Comparison of ENCODE assay signal across 9 cellular contexts in genomic region chr13:27997904-27998522, GRCh38. TPM values are rescaled to one million over a fixed set of nuclear protein-coding genes. Genes with fewer than 3 reads are reported as not detected.
DNase-seq lines count a peak whose midpoint lies in the region; ATAC-seq and TF ChIP-seq lines count a peak whose summit lies in the region.
"Had no signal": no experiment of that assay in that cellular context is flagged by ENCODE, and none has a peak within 500 bp of the region (broad histone marks: within the 10 kb centered on the region; RNA-seq: fewer than 3 reads in every experiment).

No MANE protein-coding gene starts in this region.

- H3K27ac ChIP-seq in mesenchymal stem cell (ENCODE audit: low read length, poor library complexity, severe bottlenecking) = no peak overlapping the region
- no peak overlapping the region for H3K27ac ChIP-seq in CD4-positive, alpha-beta memory T cell (ENCODE audit: low read depth, low read length)

- H3K4ac ChIP-seq in mesenchymal stem cell (ENCODE audit: low read depth in 1 of 2, low read length in 2 of 2) = no peak overlapping the region

- peak overlapping the region; percentile 38 for H3K9ac ChIP-seq in mesenchymal stem cell (ENCODE audit: low read length)

- WGBS in mesenchymal stem cell = 31% methylated on average over 7 of the region's 7 CpGs

- peaks cover 3 to 7% (median 3%) of the 10 kb centered on the region in 3 donors for H3K27me3 Mint-ChIP-seq in CD14-positive monocyte (ENCODE audit: low read depth in 3 of 3)
- H3K27me3 Mint-ChIP-seq in CD4-positive, alpha-beta memory T cell = peaks cover 0 to 8% of the 10 kb centered on the region in 2 donors

- peaks cover 0 to 2% of the 10 kb centered on the region in 2 donors for H3K36me3 Mint-ChIP-seq in CD14-positive monocyte
- no peaks in the 10 kb centered on the region for H3K36me3 Mint-ChIP-seq in CD4-positive, alpha-beta memory T cell

- no peak overlapping the region for H3K23ac ChIP-seq in mesenchymal stem cell (ENCODE audit: low read length in 2 of 2)

- H2AFZ ChIP-seq in mesenchymal stem cell (ENCODE audit: low read depth, low read length) = no peak overlapping the region

- H3K4me3 ChIP-seq in astrocyte of the spinal cord (ENCODE audit: low read depth, low read length) (no peak overlapping the region), mesenchymal stem cell (ENCODE audit: insufficient read depth in 1 of 2, low read depth in 1 of 2, low read length in 2 of 2) (no peak overlapping the region)
- no peak overlapping the region for H3K4me3 ChIP-seq in CD4-positive, alpha-beta memory T cell (ENCODE audit: low read length in 2 of 2)

- no peak overlapping the region for H3K18ac ChIP-seq in mesenchymal stem cell (ENCODE audit: low read depth in 1 of 2, low read length in 2 of 2)

- H3K36me3 ChIP-seq in mesenchymal stem cell (ENCODE audit: control insufficient read depth in 1 of 2, insufficient read depth in 2 of 2, low read depth in 1 of 2, low read length in 2 of 2) = no peaks in the 10 kb centered on the region
- no peaks in the 10 kb centered on the region for H3K36me3 ChIP-seq in CD4-positive, alpha-beta memory T cell (ENCODE audit: insufficient read depth, low read length)

- POLR2A ChIA-PET in CD4-positive, alpha-beta memory T cell (lab: Charles Lee; ENCODE audit: partially characterized antibody) = no interaction called here

- H3K4me3 Mint-ChIP-seq in CD14-positive monocyte = no peak overlapping the region
- no peak overlapping the region for H3K4me3 Mint-ChIP-seq in CD4-positive, alpha-beta memory T cell

- peaks cover 2% of the 10 kb centered on the region for H3K4me1 ChIP-seq in mesenchymal stem cell (ENCODE audit: control insufficient read depth, insufficient read depth, low read depth, low read length)
- no peaks in the 10 kb centered on the region for H3K4me1 ChIP-seq in CD4-positive, alpha-beta memory T cell (ENCODE audit: insufficient read depth, low read length)

- H2BK120ac ChIP-seq in mesenchymal stem cell (ENCODE audit: low read depth, low read length) = no peak overlapping the region

- no peak overlapping the region for H3K27ac Mint-ChIP-seq in CD14-positive monocyte
- H3K27ac Mint-ChIP-seq in CD4-positive, alpha-beta memory T cell = peak overlapping the region in 1 of 7 donors; percentile 13

- H2BK5ac ChIP-seq in mesenchymal stem cell (ENCODE audit: low read depth, low read length, poor library complexity, severe bottlenecking) = no peak overlapping the region

- no peak overlapping the region for H2BK12ac ChIP-seq in mesenchymal stem cell (ENCODE audit: low read length in 2 of 2)

- H4K91ac ChIP-seq in mesenchymal stem cell (ENCODE audit: low read length) = no peak overlapping the region

- H2BK15ac ChIP-seq in mesenchymal stem cell (ENCODE audit: low read depth, poor library complexity, severe bottlenecking) = no peak overlapping the region

- CTCF ChIA-PET in CD4-positive, alpha-beta memory T cell (lab: Charles Lee; ENCODE audit: partially characterized antibody) = interaction anchor here (0.6 to 4.5 kb wide), 3 partner anchors 13 to 608 kb away, joined by 3 to 26 read pairs (median 4); no protein-coding TSS in a partner anchor

- H3K27me3 ChIP-seq in mesenchymal stem cell (ENCODE audit: control insufficient read depth in 1 of 2, insufficient read depth in 1 of 2, low read length in 2 of 2) = peaks cover 12 to 21% of the 10 kb centered on the region in 2 experiments
- no peaks in the 10 kb centered on the region for H3K27me3 ChIP-seq in CD4-positive, alpha-beta memory T cell (ENCODE audit: insufficient read depth, low read length)

- no peak overlapping the region for H3K4me2 ChIP-seq in mesenchymal stem cell (ENCODE audit: low read length, poor library complexity, severe bottlenecking)

- in situ Hi-C loops in astrocyte of the spinal cord (cut with HindIII; ENCODE audit: low sequenced_read_pairs) = no loop called here

- intact Hi-C loops in CD14-positive monocyte (cut with micrococcal nuclease) = no loop called here
- intact Hi-C loops in CD4-positive, alpha-beta memory T cell (cut with micrococcal nuclease) = no loop called here

- no peaks in the 10 kb centered on the region for H3K9me3 Mint-ChIP-seq in CD14-positive monocyte
- peaks cover 0 to 2% (median 0%) of the 10 kb centered on the region in 8 donors for H3K9me3 Mint-ChIP-seq in CD4-positive, alpha-beta memory T cell

- TF ChIP-seq CTCF in CD14-positive monocyte (IDR thresholded peaks at IDR 0.05) (peak; percentile 33), GM20000 (IDR thresholded peaks at IDR 0.05; ENCODE audit: extremely low read depth, missing control alignments) (no peak), astrocyte of the spinal cord (IDR thresholded peaks at IDR 0.05; ENCODE audit: low read depth, low read length) (peak; percentile 57)

- ATAC-seq in GM21526 (IDR thresholded peaks at IDR 0.05; ENCODE audit: low FRiP score, unreplicated experiment) = no peak

- H4K8ac ChIP-seq in mesenchymal stem cell (ENCODE audit: low read length) = no peak overlapping the region

- H2AK5ac ChIP-seq in mesenchymal stem cell (ENCODE audit: low read length, severe bottlenecking) = no peak overlapping the region

- no peak overlapping the region for H3K14ac ChIP-seq in mesenchymal stem cell (ENCODE audit: low read length in 2 of 2)

- no peaks in the 10 kb centered on the region for H3K9me3 ChIP-seq in mesenchymal stem cell (ENCODE audit: control insufficient read depth, low read length)
- H3K9me3 ChIP-seq in CD4-positive, alpha-beta memory T cell (ENCODE audit: control insufficient read depth in 1 of 2, low read length in 2 of 2) = no peaks in the 10 kb centered on the region

- H3K79me1 ChIP-seq in mesenchymal stem cell (replicated peaks; ENCODE audit: low read length, poor library complexity, severe bottlenecking) = no peaks in the 10 kb centered on the region

- peaks cover 3% of the 10 kb centered on the region for H3K4me1 Mint-ChIP-seq in CD14-positive monocyte
- peaks cover 0 to 3% (median 0%) of the 10 kb centered on the region in 4 donors for H3K4me1 Mint-ChIP-seq in CD4-positive, alpha-beta memory T cell

- DNase-seq in CD14-positive monocyte (ENCODE audit: low spot score) (no peak), GM20000 (ENCODE audit: low spot score) (peak; percentile 34), NCI-H524 treated with DMSO at 0.1 percent for 48 hours (lab: John Stamatoyannopoulos, UW) (peak; percentile 32), astrocyte of the spinal cord (ENCODE audit: low read depth, low spot score) (peak; percentile 29), mesenchymal stem cell (peak; percentile 56), epidermal melanocyte (ENCODE audit: insufficient read length, low spot score) (no peak)
- DNase-seq in CD4-positive, alpha-beta memory T cell = no peak

RNA-seq across cellular contexts. Expression of gene URAD, which starts 9.5 kb away (rescaled TPM):
- polyA plus RNA-seq in CD14-positive monocyte = not detected
- not detected for polyA plus RNA-seq in mesenchymal stem cell (2013, experiment 1 of 2)
- not detected for polyA plus RNA-seq in mesenchymal stem cell (2013, experiment 2 of 2)
- total RNA-seq in CD4-positive, alpha-beta memory T cell = not detected
- not detected for polyA plus RNA-seq in CD4-positive, alpha-beta memory T cell
- total RNA-seq: urinary bladder had no signal
- polyA plus RNA-seq: urinary bladder had no signal

RNA-seq across cellular contexts. Expression of gene CDX2, which starts 28.9 kb away (rescaled TPM):
- not detected for polyA plus RNA-seq in CD14-positive monocyte
- polyA plus RNA-seq in mesenchymal stem cell (2013, experiment 1 of 2) = 1.9 TPM
- polyA plus RNA-seq in mesenchymal stem cell (2013, experiment 2 of 2) = 1.7 TPM
- total RNA-seq in CD4-positive, alpha-beta memory T cell = not detected
- not detected for polyA plus RNA-seq in CD4-positive, alpha-beta memory T cell
- total RNA-seq: urinary bladder had no signal
- polyA plus RNA-seq: urinary bladder had no signal

Comparison
In these comparisons a context has a peak if more than half of its experiments do, and no peak if none do; other contexts are left out.
1. DNase-seq: peak in GM20000 (single experiment), NCI-H524 treated with DMSO at 0.1 percent for 48 hours (single experiment), astrocyte of the spinal cord (single experiment) and mesenchymal stem cell (single experiment); none in CD14-positive monocyte (single experiment), CD4-positive, alpha-beta memory T cell (0 of 5) and epidermal melanocyte (single experiment).